ENCODE assay signal across 3 cellular contexts in the genomic region with DNA sequence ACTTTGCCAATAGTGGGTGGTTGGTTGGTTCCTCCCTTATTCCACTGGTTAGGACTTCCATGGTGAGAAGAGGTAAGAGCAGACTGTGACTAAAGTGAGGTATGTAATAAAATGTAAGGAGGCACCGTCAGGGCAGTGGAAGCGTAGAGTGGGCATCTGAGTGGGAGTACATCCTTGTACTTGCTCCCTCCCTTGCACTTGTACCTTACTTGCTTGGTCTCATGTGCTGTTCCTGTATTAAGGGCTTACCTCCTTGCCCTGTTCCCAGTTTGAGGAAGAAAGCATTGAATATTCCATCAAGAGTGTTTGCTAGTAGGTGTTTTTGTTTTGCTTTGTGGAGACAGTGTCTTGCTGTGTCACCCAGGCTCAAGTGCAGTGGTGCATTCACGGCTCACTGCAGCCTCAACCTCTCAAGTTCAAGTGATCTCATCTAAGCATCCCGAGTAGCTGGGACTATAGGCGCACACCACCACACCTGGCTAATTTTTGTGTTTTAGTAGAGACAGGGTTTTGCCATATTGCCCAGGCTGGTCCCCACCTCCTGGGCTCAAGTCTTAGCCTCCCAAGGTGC.
TF ChIP-seq lines count a peak whose summit lies in the region.

No MANE protein-coding gene starts in this region.

TF ChIP-seq in HEK293T, 16 proteins besides CTCF, POLR2A, EP300 and RAD21:
- TF ChIP-seq FOXM1 (IDR thresholded peaks at IDR 0.05; ENCODE audit: borderline replicate concordance) (no peak), ELF4 (IDR thresholded peaks at IDR 0.05) (0 out of 2 replicates have a peak, but pooled peaks have one; percentile 4), SUZ12 (IDR thresholded peaks at IDR 0.05) (no peak), BHLHE40 (IDR thresholded peaks at IDR 0.05; ENCODE audit: borderline replicate concordance) (no peak)
TF ChIP-seq in HEK293T: peak in this region for 1.

TF ChIP-seq in K562, 482 proteins besides CTCF, POLR2A, EP300 and RAD21:
- TF ChIP-seq SREBF1 (IDR thresholded peaks at IDR 0.05; ENCODE audit: borderline replicate concordance, low read depth, low read length) (no peak), TAF9B (IDR thresholded peaks at IDR 0.05; ENCODE audit: partially characterized antibody) (no peak), MYNN (IDR thresholded peaks at IDR 0.05) (0 out of 2 replicates have a peak, but pooled peaks have one; percentile 25), MYNN (CRISPR knock-in tag; IDR thresholded peaks at IDR 0.05) (no peak), ZNF146 (CRISPR knock-in tag; IDR thresholded peaks at IDR 0.05; ENCODE audit: unreplicated experiment) (no peak), ZNF197 (CRISPR knock-in tag; IDR thresholded peaks at IDR 0.05; ENCODE audit: low read depth) (no peak)
- TF ChIP-seq, protein P1, sequence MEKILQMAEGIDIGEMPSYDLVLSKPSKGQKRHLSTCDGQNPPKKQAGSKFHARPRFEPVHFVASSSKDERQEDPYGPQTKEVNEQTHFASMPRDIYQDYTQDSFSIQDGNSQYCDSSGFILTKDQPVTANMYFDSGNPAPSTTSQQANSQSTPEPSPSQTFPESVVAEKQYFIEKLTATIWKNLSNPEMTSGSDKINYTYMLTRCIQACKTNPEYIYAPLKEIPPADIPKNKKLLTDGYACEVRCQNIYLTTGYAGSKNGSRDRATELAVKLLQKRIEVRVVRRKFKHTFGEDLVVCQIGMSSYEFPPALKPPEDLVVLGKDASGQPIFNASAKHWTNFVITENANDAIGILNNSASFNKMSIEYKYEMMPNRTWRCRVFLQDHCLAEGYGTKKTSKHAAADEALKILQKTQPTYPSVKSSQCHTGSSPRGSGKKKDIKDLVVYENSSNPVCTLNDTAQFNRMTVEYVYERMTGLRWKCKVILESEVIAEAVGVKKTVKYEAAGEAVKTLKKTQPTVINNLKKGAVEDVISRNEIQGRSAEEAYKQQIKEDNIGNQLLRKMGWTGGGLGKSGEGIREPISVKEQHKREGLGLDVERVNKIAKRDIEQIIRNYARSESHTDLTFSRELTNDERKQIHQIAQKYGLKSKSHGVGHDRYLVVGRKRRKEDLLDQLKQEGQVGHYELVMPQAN (IDR thresholded peaks at IDR 0.05; ENCODE audit: borderline replicate concordance), result no peak

TF ChIP-seq in SK-N-SH, 30 proteins besides CTCF, POLR2A, EP300 and RAD21:
- no peak for TF ChIP-seq FOSL2 (IDR thresholded peaks at IDR 0.05; ENCODE audit: borderline replicate concordance, low read depth)
